ENCODE assay signal across 9 cellular contexts in genomic region chr22:50621491-50621880, GRCh38. TPM values are rescaled to one million over a fixed set of nuclear protein-coding genes. Genes with fewer than 3 reads are reported as not detected.
DNase-seq lines count a peak whose midpoint lies in the region; ATAC-seq, FAIRE-seq and TF ChIP-seq lines count a peak whose summit lies in the region.
"Had no signal": no experiment of that assay in that cellular context is flagged by ENCODE, and none has a peak within 500 bp of the region (broad histone marks: within the 10 kb centered on the region; RNA-seq: fewer than 3 reads in every experiment).

No MANE protein-coding gene starts in this region.

- TF ChIP-seq CTCF in NB4 (IDR thresholded peaks at IDR 0.05; ENCODE audit: low read depth, low read length) (no peak), keratinocyte (optimal IDR thresholded peaks at IDR 0.05 in 1 of 3, IDR thresholded peaks at IDR 0.05 in 1 of 3, conservative IDR thresholded peaks at IDR 0.05 in 1 of 3; ENCODE audit: extremely low read depth in 1 of 3, insufficient read depth in 2 of 3, low read length in 3 of 3) (no peak), stomach (IDR thresholded peaks at IDR 0.05) (no peak)

- FAIRE-seq in keratinocyte (lab: Jason Lieb, UNC) = peak; percentile 60

- ATAC-seq in GM19438 (IDR thresholded peaks at IDR 0.05; ENCODE audit: low read depth, unreplicated experiment) (peak; percentile 49), GM21576 (IDR thresholded peaks at IDR 0.05; ENCODE audit: unreplicated experiment) (no peak)
- ATAC-seq in activated T-cell treated with anti-CD3 and anti-CD28 coated beads, Interleukin-2, amount 50 U/mL, for 4 hours = peak; percentile 71 to 74

- peaks cover 29% of the 10 kb centered on the region for H3K4me1 ChIP-seq in keratinocyte (ENCODE audit: control insufficient read depth, extremely low read depth, insufficient read depth, low read length)
- H3K4me1 ChIP-seq in stomach = peaks cover 32 to 41% (median 40%) of the 10 kb centered on the region in 4 donors

- H3K9me3 ChIP-seq in keratinocyte (ENCODE audit: control insufficient read depth, low read depth, low read length) (no peaks in the 10 kb centered on the region), stomach (no peaks in the 10 kb centered on the region)
- H3K9me3 ChIP-seq: tibial artery had no signal

- WGBS in stomach, 5 donors = 12 to 24% (median 16%) methylated on average over 5 to 6 of the region's 6 CpGs

- no peak for TF ChIP-seq POLR2A in NB4 (IDR thresholded peaks at IDR 0.05; ENCODE audit: extremely low read depth, insufficient read length)
- TF ChIP-seq POLR2A in stomach (IDR thresholded peaks at IDR 0.05) = no peak

- peaks cover 37% of the 10 kb centered on the region for H3K4me1 Mint-ChIP-seq in activated T-cell treated with anti-CD3 and anti-CD28 coated beads, Interleukin-2, amount 50 U/mL, for 4 hours (ENCODE audit: low read depth)

- no peaks in the 10 kb centered on the region for H4K20me1 ChIP-seq in keratinocyte (ENCODE audit: control insufficient read depth, extremely low read depth, insufficient read depth, low read length)

- peak overlapping the region; percentile 99 for H3K4me2 ChIP-seq in keratinocyte (ENCODE audit: control insufficient read depth, extremely low read depth, insufficient read depth, low read depth, low read length)

- TF ChIP-seq EP300 in stomach (IDR thresholded peaks at IDR 0.05) = no peak

- no peaks in the 10 kb centered on the region for H3K9me1 ChIP-seq in keratinocyte (ENCODE audit: control insufficient read depth, extremely low read depth, insufficient read depth, low read length)

- H2AFZ ChIP-seq in keratinocyte (ENCODE audit: control insufficient read depth, low read length) = peak overlapping the region; percentile 62

- intact Hi-C loops in stomach (cut with DNase I; ENCODE audit: low total_unique reads) = no loop called here

- H3K36me3 Mint-ChIP-seq in activated T-cell treated with anti-CD3 and anti-CD28 coated beads, Interleukin-2, amount 50 U/mL, for 4 hours (ENCODE audit: insufficient read depth) = peaks cover 2% of the 10 kb centered on the region

- H3K4me3 ChIP-seq in NB4 (ENCODE audit: low read depth, low read length) (peak overlapping the region; percentile 34), keratinocyte (ENCODE audit: control insufficient read depth in 2 of 3, extremely low read depth in 1 of 3, insufficient read depth in 2 of 3, low read depth in 1 of 3, low read length in 3 of 3) (peak overlapping the region; percentile 22 to 68 (median 26)), stomach (peak overlapping the region; percentile 14 to 42 (median 38))
- H3K4me3 ChIP-seq: tibial artery had no signal

- peaks cover 2% of the 10 kb centered on the region for H3K79me2 ChIP-seq in keratinocyte (ENCODE audit: control insufficient read depth, insufficient read depth, low read length)

- no peaks in the 10 kb centered on the region for H3K27me3 ChIP-seq in keratinocyte (ENCODE audit: control insufficient read depth, extremely low read depth, insufficient read depth, low read length)
- H3K27me3 ChIP-seq in stomach = peaks cover 0 to 23% (median 0%) of the 10 kb centered on the region in 3 donors

- dilution Hi-C loops in keratinocyte (cut with MboI; ENCODE audit: extremely low pct_ligation_motif_present, low sequenced_read_pairs) = no loop called here

- no peaks in the 10 kb centered on the region for H3K9me3 Mint-ChIP-seq in activated T-cell treated with anti-CD3 and anti-CD28 coated beads, Interleukin-2, amount 50 U/mL, for 4 hours

- DNase-seq in CD1c-positive myeloid dendritic cell (ENCODE audit: extremely low spot score) = peak; percentile 69
- peak; percentile 73 for DNase-seq in NB4 (ENCODE audit: low read depth)
- DNase-seq in activated T-cell treated with anti-CD3 and anti-CD28 coated beads, Interleukin-2, amount 50 U/mL, for 4 hours = no peak
- no peak for DNase-seq in keratinocyte (ENCODE audit: low read depth, low spot score)
- DNase-seq in stomach = no peak
- no peak for DNase-seq in NCI-H1930 (lab: John Stamatoyannopoulos, UW)

- H3K36me3 ChIP-seq in keratinocyte (ENCODE audit: control insufficient read depth in 2 of 2, extremely low read depth in 1 of 2, insufficient read depth in 2 of 2, low read length in 2 of 2) (peaks cover 0 to 9% of the 10 kb centered on the region in 2 experiments), stomach (peaks cover 8 to 22% (median 18%) of the 10 kb centered on the region in 4 donors)

- H3K9ac ChIP-seq in keratinocyte (ENCODE audit: control insufficient read depth, extremely low read depth, insufficient read depth, low read length) = peak overlapping the region; percentile 72

- peak overlapping the region; percentile 82 for H3K4me3 Mint-ChIP-seq in activated T-cell treated with anti-CD3 and anti-CD28 coated beads, Interleukin-2, amount 50 U/mL, for 4 hours

- H3K27ac ChIP-seq in keratinocyte (ENCODE audit: control insufficient read depth, insufficient read depth, low read length) (peak overlapping the region; percentile 73), stomach (peak overlapping the region; percentile 75 to 94 (median 85))
- H3K27ac ChIP-seq: tibial artery had no signal

- no peaks in the 10 kb centered on the region for H3K27me3 Mint-ChIP-seq in activated T-cell treated with anti-CD3 and anti-CD28 coated beads, Interleukin-2, amount 50 U/mL, for 4 hours (ENCODE audit: low read depth)

RNA-seq across cellular contexts. Expression of gene ARSA, which starts 6.5 kb away (rescaled TPM):
- 10 to 100 TPM; 10.5 to 13.1 (median 11.0) TPM for total RNA-seq in activated T-cell treated with anti-CD3 and anti-CD28 coated beads, Interleukin-2, amount 50 U/mL, for 4 hours
- polyA plus RNA-seq in keratinocyte (12.1 to 20.8 TPM (median 19.5 TPM) in 3 replicates), stomach (10 to 100 TPM; 27.0 to 45.7 (median 41.2) TPM)
- polyA plus RNA-seq in keratinocyte (2011; ENCODE audit: low read depth) = 6.8 TPM
- polyA plus RNA-seq in keratinocyte (2011; cell fraction: cytosol; rRNA removed) = 6.7 and 16.9 TPM in 2 replicates
- polyA plus RNA-seq in keratinocyte (2011; cell fraction: nucleus; rRNA removed) = 68.3 and 101 TPM in 2 replicates
- 22.7 and 31.0 TPM in 2 replicates for polyA plus RNA-seq in keratinocyte (2012; ENCODE audit: low replicate concordance)
- polyA minus RNA-seq in keratinocyte = 9.6 to 14.0 TPM (median 10.9 TPM) in 3 replicates
- 30.9 TPM for polyA minus RNA-seq in keratinocyte (2011; cell fraction: cytosol; rRNA and poly(A)+ RNA removed)
- 36.3 and 36.8 TPM in 2 replicates for polyA minus RNA-seq in keratinocyte (2011; cell fraction: nucleus; rRNA and poly(A)+ RNA removed)
- 10 to 100 TPM in 4 of 5 donors, 1 to 10 TPM in 1; 7.7 to 88.1 (median 46.8) TPM for total RNA-seq in stomach

RNA-seq across cellular contexts. Expression of gene MAPK8IP2, which starts 20.9 kb away (rescaled TPM):
- total RNA-seq in activated T-cell treated with anti-CD3 and anti-CD28 coated beads, Interleukin-2, amount 50 U/mL, for 4 hours = under 1 TPM; 0.05 to 0.38 (median 0.16) TPM
- polyA plus RNA-seq in keratinocyte (0.29 to 1.0 TPM (median 0.31 TPM) in 3 replicates), stomach (1 to 10 TPM in 1 of 3 donors, under 1 TPM in 2; 0.61 to 1.6 (median 0.81) TPM)
- 0.21 TPM for polyA plus RNA-seq in keratinocyte (2011; ENCODE audit: low read depth)
- 0.33 and 0.90 TPM in 2 replicates for polyA plus RNA-seq in keratinocyte (2011; cell fraction: cytosol; rRNA removed)
- 1.6 and 2.5 TPM in 2 replicates for polyA plus RNA-seq in keratinocyte (2011; cell fraction: nucleus; rRNA removed)
- 0.68 and 0.85 TPM in 2 replicates for polyA plus RNA-seq in keratinocyte (2012; ENCODE audit: low replicate concordance)
- polyA minus RNA-seq in keratinocyte = 0.29 to 1.9 TPM (median 1.2 TPM) in 3 replicates
- 1.5 TPM for polyA minus RNA-seq in keratinocyte (2011; cell fraction: cytosol; rRNA and poly(A)+ RNA removed)
- polyA minus RNA-seq in keratinocyte (2011; cell fraction: nucleus; rRNA and poly(A)+ RNA removed) = 2.6 and 2.8 TPM in 2 replicates
- 1 to 10 TPM in 2 of 5 donors, under 1 TPM in 3; 0.43 to 5.8 (median 0.89) TPM for total RNA-seq in stomach

RNA-seq across cellular contexts. Expression of gene CHKB, which starts 38.8 kb away (rescaled TPM):
- 10 to 100 TPM; 56.1 to 63.2 (median 60.7) TPM for total RNA-seq in activated T-cell treated with anti-CD3 and anti-CD28 coated beads, Interleukin-2, amount 50 U/mL, for 4 hours
- 39.5 to 54.9 TPM (median 49.0 TPM) in 3 replicates for polyA plus RNA-seq in keratinocyte
- polyA plus RNA-seq in keratinocyte (2011; ENCODE audit: low read depth) = 41.2 TPM
- polyA plus RNA-seq in keratinocyte (2011; cell fraction: cytosol; rRNA removed) = 14.7 and 15.3 TPM in 2 replicates
- 190 TPM in 2 replicates for polyA plus RNA-seq in keratinocyte (2011; cell fraction: nucleus; rRNA removed)
- 28.2 and 32.2 TPM in 2 replicates for polyA plus RNA-seq in keratinocyte (2012; ENCODE audit: low replicate concordance)
- polyA minus RNA-seq in keratinocyte = 12.1 to 18.8 TPM (median 14.1 TPM) in 3 replicates
- 10.7 TPM for polyA minus RNA-seq in keratinocyte (2011; cell fraction: cytosol; rRNA and poly(A)+ RNA removed)
- 11.4 and 17.1 TPM in 2 replicates for polyA minus RNA-seq in keratinocyte (2011; cell fraction: nucleus; rRNA and poly(A)+ RNA removed)
- total RNA-seq in stomach = 100 to 1,000 TPM in 2 of 5 donors, 10 to 100 TPM in 3; 31.9 to 283 (median 81.2) TPM
- polyA plus RNA-seq in stomach = 100 to 1,000 TPM; 107 to 152 (median 129) TPM

RNA-seq across cellular contexts. Expression of gene CPT1B, which starts 43.3 kb away (rescaled TPM):
- total RNA-seq in activated T-cell treated with anti-CD3 and anti-CD28 coated beads, Interleukin-2, amount 50 U/mL, for 4 hours = 10 to 100 TPM; 30.0 to 38.3 (median 32.7) TPM
- polyA plus RNA-seq in keratinocyte (10.2 to 14.6 TPM (median 11.0 TPM) in 3 replicates), stomach (10 to 100 TPM in 2 of 3 donors, 1 to 10 TPM in 1; 9.8 to 31.8 (median 10.1) TPM)
- polyA plus RNA-seq in keratinocyte (2011; ENCODE audit: low read depth) = 8.1 TPM
- polyA plus RNA-seq in keratinocyte (2011; cell fraction: cytosol; rRNA removed) = 2.4 and 2.9 TPM in 2 replicates
- 73.1 and 83.0 TPM in 2 replicates for polyA plus RNA-seq in keratinocyte (2011; cell fraction: nucleus; rRNA removed)
- polyA plus RNA-seq in keratinocyte (2012; ENCODE audit: low replicate concordance) = 7.1 and 24.2 TPM in 2 replicates
- polyA minus RNA-seq in keratinocyte = 3.3 to 11.9 TPM (median 6.7 TPM) in 3 replicates
- 3.3 TPM for polyA minus RNA-seq in keratinocyte (2011; cell fraction: cytosol; rRNA and poly(A)+ RNA removed)
- 8.8 and 13.7 TPM in 2 replicates for polyA minus RNA-seq in keratinocyte (2011; cell fraction: nucleus; rRNA and poly(A)+ RNA removed)
- total RNA-seq in stomach = 100 to 1,000 TPM in 2 of 5 donors, 10 to 100 TPM in 1, 1 to 10 TPM in 2; 6.6 to 164 (median 54.5) TPM

RNA-seq across cellular contexts. Expression of gene SHANK3, which starts 51.1 kb away (rescaled TPM):
- under 1 TPM; 0.05 to 0.24 (median 0.08) TPM for total RNA-seq in activated T-cell treated with anti-CD3 and anti-CD28 coated beads, Interleukin-2, amount 50 U/mL, for 4 hours
- 1.00 to 1.8 TPM (median 1.6 TPM) in 3 replicates for polyA plus RNA-seq in keratinocyte
- polyA plus RNA-seq in keratinocyte (2011; ENCODE audit: low read depth) = 0.60 TPM
- polyA plus RNA-seq in keratinocyte (2011; cell fraction: cytosol; rRNA removed) = 0.69 and 2.0 TPM in 2 replicates
- 3.9 and 7.2 TPM in 2 replicates for polyA plus RNA-seq in keratinocyte (2011; cell fraction: nucleus; rRNA removed)
- polyA plus RNA-seq in keratinocyte (2012; ENCODE audit: low replicate concordance) = 0.93 and 3.8 TPM in 2 replicates
- 1.0 to 4.2 TPM (median 1.3 TPM) in 3 replicates for polyA minus RNA-seq in keratinocyte
- 3.6 TPM for polyA minus RNA-seq in keratinocyte (2011; cell fraction: cytosol; rRNA and poly(A)+ RNA removed)
- 3.8 and 4.0 TPM in 2 replicates for polyA minus RNA-seq in keratinocyte (2011; cell fraction: nucleus; rRNA and poly(A)+ RNA removed)
- total RNA-seq in stomach = 10 to 100 TPM in 2 of 5 donors, 1 to 10 TPM in 3; 2.5 to 31.2 (median 7.6) TPM
- polyA plus RNA-seq in stomach = 1 to 10 TPM; 3.2 to 5.4 (median 3.4) TPM

Comparison
In these comparisons a context has a peak if more than half of its experiments do, and no peak if none do; other contexts are left out.
1. DNase-seq: peak in CD1c-positive myeloid dendritic cell (single experiment) and NB4 (single experiment); none in activated T-cell treated with anti-CD3 and anti-CD28 coated beads, Interleukin-2, amount 50 U/mL, for 4 hours (single experiment), keratinocyte (single experiment), stomach (single experiment) and NCI-H1930 (0 of 2).
2. Peak in every context shown above with its lines, with median percentiles within 50 percentile points of each other: H3K4me3 ChIP-seq.